In the genomic region with DNA sequence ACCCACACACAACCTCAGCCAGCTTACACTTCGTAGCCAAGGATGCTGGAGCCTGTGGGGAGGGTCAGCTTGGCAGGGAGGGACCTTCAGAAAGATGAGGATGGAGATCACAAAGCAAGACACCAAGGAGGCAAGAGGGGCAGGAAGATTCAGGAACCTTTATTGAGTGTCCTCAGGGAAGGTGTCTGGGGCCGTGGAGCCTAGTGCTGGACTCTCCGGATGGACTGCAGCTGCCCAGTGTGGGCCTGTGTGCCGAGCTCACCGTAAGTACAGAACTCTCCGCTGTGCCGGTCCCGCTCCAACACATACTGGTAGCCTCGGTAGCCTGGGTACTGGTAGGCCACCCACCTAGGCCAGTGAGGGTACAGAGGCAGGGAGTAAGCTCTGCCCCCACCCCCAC, we compare ENCODE assay signal across 33 cellular contexts. TPM values are rescaled to one million over a fixed set of nuclear protein-coding genes. Genes with fewer than 3 reads are reported as not detected.
"Had no signal": no experiment of that assay in that cellular context is flagged by ENCODE, and none has a peak within 500 bp of the region (broad histone marks: within the 10 kb centered on the region; RNA-seq: fewer than 3 reads in every experiment).

No MANE protein-coding gene starts in this region.

- H3K27ac ChIP-seq: dorsolateral prefrontal cortex, epithelial cell of prostate, gastrocnemius medialis, parathyroid adenoma, prostate gland, right atrium auricular region, skin epidermis, stomach, thyroid gland, vagina had no signal

- DNase-seq: cortex of kidney; effector CD4-positive, alpha-beta T cell; foreskin fibroblast; gastrocnemius medialis; head of caudate nucleus; kidney; stimulated activated CD4-positive, alpha-beta T cell treated with anti-CD3 and anti-CD28 coated beads, Interleukin-1b, Interleukin-23, amount 100 ng/mL, for 48 hours; stimulated activated CD4-positive, alpha-beta T cell treated with anti-CD3 and anti-CD28 coated beads, Interleukin-4, amount 100 ng/mL, for 1 hour; stimulated activated naive CD4-positive, alpha-beta T cell treated with Interleukin-2 at 50 U/mL for 16 hours; stomach; thyroid gland; trophoblast cell had no signal

- H3K27ac Mint-ChIP-seq: memory B cell; natural killer cell treated with Interleukin-12 subunit alpha and Interleukin-12 subunit beta and Interleukin-15 and Interleukin-18, amount 100 ng/mL, for 72 hours; stimulated activated effector memory CD8-positive, alpha-beta T cell treated with anti-CD3 and anti-CD28 coated beads, Interleukin-12 subunit alpha, Interleukin-12 subunit beta, amount 100 ng/mL, for 72 hours had no signal

- H3K9ac ChIP-seq: parathyroid adenoma had no signal

- H3K4me1 Mint-ChIP-seq: neural crest cell had no signal

- H3K4me3 ChIP-seq: dorsolateral prefrontal cortex, gastrocnemius medialis, lung, prostate gland, right atrium auricular region, skin epidermis, stomach, thyroid gland, vagina had no signal

- H3K9me3 Mint-ChIP-seq: memory B cell; natural killer cell treated with Interleukin-12 subunit alpha and Interleukin-12 subunit beta and Interleukin-15 and Interleukin-18, amount 100 ng/mL, for 72 hours; neural crest cell; stimulated activated effector memory CD8-positive, alpha-beta T cell treated with anti-CD3 and anti-CD28 coated beads, Interleukin-12 subunit alpha, Interleukin-12 subunit beta, amount 100 ng/mL, for 72 hours had no signal

- H2AFZ ChIP-seq: parathyroid adenoma had no signal

- H3K79me2 ChIP-seq: parathyroid adenoma had no signal

- ATAC-seq: esophagus mucosa; gastrocnemius medialis; left lobe of liver; natural killer cell treated with Interleukin-12 subunit alpha and Interleukin-12 subunit beta and Interleukin-15 and Interleukin-18, amount 100 ng/mL, for 72 hours; stimulated activated effector memory CD8-positive, alpha-beta T cell treated with anti-CD3 and anti-CD28 coated beads, Interleukin-12 subunit alpha, Interleukin-12 subunit beta, amount 100 ng/mL, for 72 hours had no signal

- H3K9me3 ChIP-seq: gastrocnemius medialis, prostate gland, right atrium auricular region, stomach, thyroid gland, vagina had no signal

- H3K4me3 Mint-ChIP-seq: memory B cell; natural killer cell treated with Interleukin-12 subunit alpha and Interleukin-12 subunit beta and Interleukin-15 and Interleukin-18, amount 100 ng/mL, for 72 hours; neural crest cell; stimulated activated effector memory CD8-positive, alpha-beta T cell treated with anti-CD3 and anti-CD28 coated beads, Interleukin-12 subunit alpha, Interleukin-12 subunit beta, amount 100 ng/mL, for 72 hours had no signal

- H3K36me3 ChIP-seq: gastrocnemius medialis, prostate gland, right atrium auricular region, stomach, thyroid gland, vagina had no signal

- H3K36me3 Mint-ChIP-seq: memory B cell; natural killer cell treated with Interleukin-12 subunit alpha and Interleukin-12 subunit beta and Interleukin-15 and Interleukin-18, amount 100 ng/mL, for 72 hours; stimulated activated effector memory CD8-positive, alpha-beta T cell treated with anti-CD3 and anti-CD28 coated beads, Interleukin-12 subunit alpha, Interleukin-12 subunit beta, amount 100 ng/mL, for 72 hours had no signal

RNA-seq across cellular contexts. Expression of a gene that starts 3.2 kb away (rescaled TPM):
- total RNA-seq: esophagus mucosa; gastrocnemius medialis; glomerular endothelial cell; kidney; left lobe of liver; liver; lung; mononuclear cell; natural killer cell treated with Interleukin-12 subunit alpha and Interleukin-12 subunit beta and Interleukin-15 and Interleukin-18, amount 100 ng/mL, for 72 hours; neural crest cell; osteoblast; right atrium auricular region; subcutaneous adipose tissue; temporal lobe; thyroid gland; ureter; vagina had no signal
- polyA plus RNA-seq: liver had no signal

RNA-seq across cellular contexts. Expression of a gene that starts 5.1 kb away (rescaled TPM):
- total RNA-seq: esophagus mucosa; gastrocnemius medialis; glomerular endothelial cell; kidney; left lobe of liver; liver; lung; mononuclear cell; natural killer cell treated with Interleukin-12 subunit alpha and Interleukin-12 subunit beta and Interleukin-15 and Interleukin-18, amount 100 ng/mL, for 72 hours; neural crest cell; osteoblast; right atrium auricular region; subcutaneous adipose tissue; temporal lobe; thyroid gland; ureter; vagina had no signal
- polyA plus RNA-seq: liver, lung had no signal

RNA-seq across cellular contexts. Expression of a gene that starts 30.6 kb away (rescaled TPM):
- total RNA-seq: esophagus mucosa; gastrocnemius medialis; glomerular endothelial cell; kidney; left lobe of liver; liver; mononuclear cell; natural killer cell treated with Interleukin-12 subunit alpha and Interleukin-12 subunit beta and Interleukin-15 and Interleukin-18, amount 100 ng/mL, for 72 hours; osteoblast; prostate gland; right atrium auricular region; subcutaneous adipose tissue; ureter had no signal
- polyA plus RNA-seq: liver had no signal

RNA-seq across cellular contexts. Expression of a gene that starts 51.3 kb away (rescaled TPM):
- total RNA-seq: esophagus mucosa; glomerular endothelial cell; liver; natural killer cell treated with Interleukin-12 subunit alpha and Interleukin-12 subunit beta and Interleukin-15 and Interleukin-18, amount 100 ng/mL, for 72 hours; osteoblast; right atrium auricular region; subcutaneous adipose tissue; ureter; vagina had no signal
- polyA plus RNA-seq: liver had no signal
